10 cellular contexts compared by ENCODE assay signal in genomic region chr15:99014066-99014802, GRCh38. TPM values are rescaled to one million over a fixed set of nuclear protein-coding genes. Genes with fewer than 3 reads are reported as not detected.
DNase-seq lines count a peak whose midpoint lies in the region; TF ChIP-seq lines count a peak whose summit lies in the region.
"Not testable (repeated sequence)": the region's sequence is repeated elsewhere in the genome, so short reads cannot be mapped to it uniquely, and the experiment has no call there.
"Had no signal": no experiment of that assay in that cellular context is flagged by ENCODE, and none has a peak within 500 bp of the region (broad histone marks: within the 10 kb centered on the region; RNA-seq: fewer than 3 reads in every experiment).

No MANE protein-coding gene starts in this region.

- not testable (repeated sequence) for H3K4me1 ChIP-seq in HAP-1; iPS DF 6.9 (ENCODE audit: control insufficient read depth, insufficient read depth, low read length)
- H3K4me1 ChIP-seq in PC-9 (replicated peaks; ENCODE audit: insufficient read depth) (peaks cover 20% of the 10 kb centered on the region), stomach (peaks cover 4 to 26% (median 12%) of the 10 kb centered on the region in 4 donors)

- peak overlapping the region; percentile 74 for H3K4me2 ChIP-seq in PC-9

- not testable (repeated sequence) for H4K20me1 ChIP-seq in PC-9 (ENCODE audit: insufficient read depth)

- H3K9me3 ChIP-seq in HAP-1; PC-9 (ENCODE audit: insufficient read depth, low read depth); iPS DF 6.9 (ENCODE audit: control insufficient read depth, insufficient read depth, low read length); stomach: not testable (repeated sequence)

- not testable (repeated sequence) for DNase-seq in BJ (ENCODE audit: low read depth); HAP-1 (ENCODE audit: low spot score in 2 of 2); activated T-helper 1 cell treated with anti-CD3 and anti-CD28 coated beads, Interleukin-12 subunit alpha, Interleukin-12 subunit beta, Interleukin-2, Interleukin-4 antibody, amounts not matched to agents 30 ng/mL and 10 ng/mL and 1 ng/mL, durations not matched to agents 14 hours and 24 hours and 36 hours (ENCODE audit: low spot score); iPS DF 6.9 (ENCODE audit: low read depth, low spot score); neural crest cell (ENCODE audit: low read depth, low spot score); stomach
- DNase-seq in PC-9 (peak in 1 of 2 experiments; percentile 21), ecto neural progenitor cell (ENCODE audit: low spot score) (peak; percentile 62)

- TF ChIP-seq EP300 in stomach (IDR thresholded peaks at IDR 0.05): not testable (repeated sequence)

- not testable (repeated sequence) for BruUV-seq in PC-9 (replicated peaks; lab: Mats Ljungman, UMichigan)

- intact Hi-C loops in PC-9 (cut with micrococcal nuclease; ENCODE audit: unreplicated experiment); stomach (cut with DNase I; ENCODE audit: low total_unique reads): not testable (repeated sequence)
- intact Hi-C loops in activated T-helper 1 cell treated with anti-CD3 and anti-CD28 coated beads, Interleukin-12 subunit alpha, Interleukin-12 subunit beta, Interleukin-2, Interleukin-4 antibody, amounts not matched to agents 30 ng/mL and 10 ng/mL and 1 ng/mL, durations not matched to agents 14 hours and 24 hours and 36 hours (cut with micrococcal nuclease): loop anchor here (2.0 kb wide), 2 partner anchors 45 to 99 kb away; no protein-coding TSS in a partner anchor

- TF ChIP-seq CTCF in BJ (IDR thresholded peaks at IDR 0.05; ENCODE audit: insufficient read depth, low read depth, low read length); PC-9 (conservative IDR thresholded peaks at IDR 0.05); neural crest cell (conservative IDR thresholded peaks at IDR 0.05); stomach (IDR thresholded peaks at IDR 0.05): not testable (repeated sequence)

- in situ Hi-C loops in HAP-1 (cut with MboI; ENCODE audit: low sequenced_read_pairs): not testable (repeated sequence)

- CTCF ChIA-PET in BJ (lab: Yijun Ruan, JAX); PC-9 (lab: Charles Lee): not testable (repeated sequence)

- H3K79me2 ChIP-seq in PC-9 (ENCODE audit: low read depth): not testable (repeated sequence)

- H3F3A ChIP-seq in PC-9 (ENCODE audit: insufficient read depth, low read depth): peaks cover 15% of the 10 kb centered on the region

- no CpG with 5 or more reads among the region's 36 CpGs for WGBS in iPS DF 6.9 (ENCODE audit: insufficient coverage, insufficient read length)
- WGBS in stomach, 5 donors: 15 to 44% (median 28%) methylated on average over 24 to 29 of the region's 36 CpGs

- H3K36me3 Mint-ChIP-seq in activated T-helper 1 cell treated with anti-CD3 and anti-CD28 coated beads, Interleukin-12 subunit alpha, Interleukin-12 subunit beta, Interleukin-2, Interleukin-4 antibody, amounts not matched to agents 30 ng/mL and 10 ng/mL and 1 ng/mL, durations not matched to agents 14 hours and 24 hours and 36 hours (ENCODE audit: low read depth); neural crest cell (ENCODE audit: low read depth): not testable (repeated sequence)

- peak overlapping the region; percentile 55; the same call in 1 of the 2 replicates for H2AFZ ChIP-seq in PC-9

- not testable (repeated sequence) for H3K9me3 Mint-ChIP-seq in activated T-helper 1 cell treated with anti-CD3 and anti-CD28 coated beads, Interleukin-12 subunit alpha, Interleukin-12 subunit beta, Interleukin-2, Interleukin-4 antibody, amounts not matched to agents 30 ng/mL and 10 ng/mL and 1 ng/mL, durations not matched to agents 14 hours and 24 hours and 36 hours; neural crest cell

- H3K27ac Mint-ChIP-seq in activated T-helper 1 cell treated with anti-CD3 and anti-CD28 coated beads, Interleukin-12 subunit alpha, Interleukin-12 subunit beta, Interleukin-2, Interleukin-4 antibody, amounts not matched to agents 30 ng/mL and 10 ng/mL and 1 ng/mL, durations not matched to agents 14 hours and 24 hours and 36 hours: peak overlapping the region; percentile 61
- not testable (repeated sequence) for H3K27ac Mint-ChIP-seq in neural crest cell (ENCODE audit: unreplicated experiment)

- not testable (repeated sequence) for H3K4me1 Mint-ChIP-seq in activated T-helper 1 cell treated with anti-CD3 and anti-CD28 coated beads, Interleukin-12 subunit alpha, Interleukin-12 subunit beta, Interleukin-2, Interleukin-4 antibody, amounts not matched to agents 30 ng/mL and 10 ng/mL and 1 ng/mL, durations not matched to agents 14 hours and 24 hours and 36 hours (ENCODE audit: low read depth)
- peaks cover 17% of the 10 kb centered on the region for H3K4me1 Mint-ChIP-seq in neural crest cell

- POLR2A ChIA-PET in BJ (lab: Charles Lee) (interaction anchor here (0.7 kb wide), 1 partner anchor 99 kb away, joined by 8 read pairs; no protein-coding TSS in a partner anchor), PC-9 (lab: Charles Lee; ENCODE audit: unreplicated experiment) (interaction anchor here (0.6 to 0.7 kb wide), 3 partner anchors 26 to 718 kb away, joined by 3 to 4 read pairs (median 4); no protein-coding TSS in a partner anchor)

- not testable (repeated sequence) for H3K27me3 ChIP-seq in BJ (ENCODE audit: control insufficient read depth, insufficient read depth, low read length); HAP-1 (ENCODE audit: low read depth); PC-9 (ENCODE audit: insufficient read depth, low read depth); iPS DF 6.9 (ENCODE audit: control insufficient read depth, insufficient read depth, low read length); stomach

- H3K4me3 Mint-ChIP-seq in activated T-helper 1 cell treated with anti-CD3 and anti-CD28 coated beads, Interleukin-12 subunit alpha, Interleukin-12 subunit beta, Interleukin-2, Interleukin-4 antibody, amounts not matched to agents 30 ng/mL and 10 ng/mL and 1 ng/mL, durations not matched to agents 14 hours and 24 hours and 36 hours: not testable (repeated sequence)
- H3K4me3 Mint-ChIP-seq in neural crest cell: peak overlapping the region; percentile 75

- H3K36me3 ChIP-seq in BJ (ENCODE audit: control insufficient read depth, insufficient read depth, low read length); HAP-1 (replicated peaks); PC-9 (ENCODE audit: low read depth); iPS DF 6.9 (ENCODE audit: control insufficient read depth, insufficient read depth, low read length); stomach: not testable (repeated sequence)

- H3K27me3 Mint-ChIP-seq in activated T-helper 1 cell treated with anti-CD3 and anti-CD28 coated beads, Interleukin-12 subunit alpha, Interleukin-12 subunit beta, Interleukin-2, Interleukin-4 antibody, amounts not matched to agents 30 ng/mL and 10 ng/mL and 1 ng/mL, durations not matched to agents 14 hours and 24 hours and 36 hours (ENCODE audit: insufficient read depth): peaks cover 36% of the 10 kb centered on the region
- H3K27me3 Mint-ChIP-seq in neural crest cell (ENCODE audit: low read depth): peaks cover 31% of the 10 kb centered on the region

- H3K4me3 ChIP-seq in BJ (ENCODE audit: low read depth, low read length): peak overlapping the region; percentile 54
- H3K4me3 ChIP-seq in HAP-1: peak overlapping the region; percentile 48
- H3K4me3 ChIP-seq in PC-9: peak overlapping the region; percentile 90
- H3K4me3 ChIP-seq in iPS DF 6.9 (ENCODE audit: low read length): peak overlapping the region; percentile 45; the same call in 1 of the 2 replicates
- H3K4me3 ChIP-seq in stomach: peak overlapping the region; percentile 62 to 70 (median 64)

- TF ChIP-seq POLR2A in stomach (IDR thresholded peaks at IDR 0.05): not testable (repeated sequence)

- H3K27ac ChIP-seq in PC-9 (peak overlapping the region; percentile 49), stomach (peak overlapping the region; percentile 55 to 88 (median 82))
- not testable (repeated sequence) for H3K27ac ChIP-seq in iPS DF 6.9 (ENCODE audit: low read length)

- H3K9me2 ChIP-seq in PC-9 (ENCODE audit: insufficient read depth): not testable (repeated sequence)

RNA-seq across cellular contexts. Expression of gene PGPEP1L, which starts 6.6 kb away (rescaled TPM):
- polyA plus RNA-seq in BJ (2011; rRNA removed) (0.15 TPM in 2 replicates), stomach (under 1 TPM in 1 of 3 donors, not detected in 2; 0.13 TPM)
- polyA minus RNA-seq in BJ (2011; rRNA and poly(A)+ RNA removed): 0.28 TPM in 1 of 2 replicates, not detected in the other
- total RNA-seq in PC-9 (2021) (0.28 TPM in 1 of 2 replicates, not detected in the other), neural crest cell (not detected in 2 replicates), stomach (not detected)
- not detected in 2 replicates for total RNA-seq in activated T-helper 1 cell treated with anti-CD3 and anti-CD28 coated beads, Interleukin-12 subunit alpha, Interleukin-12 subunit beta, Interleukin-2, Interleukin-4 antibody, amounts not matched to agents 30 ng/mL and 10 ng/mL and 1 ng/mL, durations not matched to agents 14 hours and 24 hours and 36 hours
- total RNA-seq: activated naive CD4-positive, alpha-beta T cell treated with anti-CD3 and anti-CD28 coated beads, Interleukin-2, amount 50 U/mL, for 72 hours; M059J had no signal
